In genomic region chr3:157956850-157957249, GRCh38 we compare ENCODE assay signal across 1 cellular context.
TF ChIP-seq lines count a peak whose summit lies in the region.

No MANE protein-coding gene starts in this region.

TF ChIP-seq in IMR-90, 13 proteins besides CTCF, POLR2A, EP300 and RAD21 (continued from another document):
- TF ChIP-seq RCOR1 (IDR thresholded peaks at IDR 0.05; ENCODE audit: insufficient replicate concordance, low read length) (no peak), BHLHE40 (IDR thresholded peaks at IDR 0.05; ENCODE audit: low read depth, low read length) (no peak), NFE2L2 (IDR thresholded peaks at IDR 0.05; ENCODE audit: low read depth, low read length) (no peak), RFX5 (IDR thresholded peaks at IDR 0.05; ENCODE audit: low read depth, low read length) (no peak)
